ENCODE assay signal across 8 cellular contexts in genomic region chr5:78638423-78638822, GRCh38. TPM values are rescaled to one million over a fixed set of nuclear protein-coding genes. Genes with fewer than 3 reads are reported as not detected.
DNase-seq lines count a peak whose midpoint lies in the region; TF ChIP-seq lines count a peak whose summit lies in the region.

No MANE protein-coding gene starts in this region.

- no peaks in the 10 kb centered on the region for H3K36me3 Mint-ChIP-seq in chondrocyte (ENCODE audit: low read depth)

- H3K9me3 ChIP-seq in liver (ENCODE audit: control insufficient read depth in 4 of 4, low read length in 3 of 4) (no peaks in the 10 kb centered on the region), uterus (no peaks in the 10 kb centered on the region), MM.1S (replicated peaks; ENCODE audit: insufficient read depth, low read length) (no peaks in the 10 kb centered on the region)

- H3F3A ChIP-seq in MM.1S (ENCODE audit: insufficient read depth, low read length) = no peaks in the 10 kb centered on the region

- H3K4me2 ChIP-seq in MM.1S (ENCODE audit: low read depth, low read length) = no peak overlapping the region

- H2AFZ ChIP-seq in MM.1S (ENCODE audit: low read length) = no peak overlapping the region

- H3K4me1 ChIP-seq in liver (ENCODE audit: control insufficient read depth in 4 of 4, insufficient read depth in 4 of 4, low read length in 3 of 4) (no peaks in the 10 kb centered on the region), uterus (peaks cover 5 to 8% of the 10 kb centered on the region in 2 donors), MM.1S (ENCODE audit: low read length) (no peaks in the 10 kb centered on the region)

- peak in 1 of 2 donors; percentile 6 for TF ChIP-seq RAD21 in liver (IDR thresholded peaks at IDR 0.05)

- DNase-seq in NCI-H1105 treated with DMSO at 0.1 percent for 48 hours (lab: John Stamatoyannopoulos, UW) = peak; percentile 8
- no peak for DNase-seq in NCI-H1105 (lab: John Stamatoyannopoulos, UW)
- DNase-seq in chondrocyte (ENCODE audit: low spot score) = no peak
- DNase-seq in uterus = peak; percentile 53 to 79
- no peak for DNase-seq in MM.1S
- no peak for DNase-seq in stimulated activated CD4-positive, alpha-beta T cell treated with anti-CD3 and anti-CD28 coated beads, Interleukin-15, amount 100 ng/mL, for 24 hours
- no peak for DNase-seq in NCI-H345 (lab: John Stamatoyannopoulos, UW)

- no peaks in the 10 kb centered on the region for H3K27me3 Mint-ChIP-seq in chondrocyte (ENCODE audit: low read depth)

- H3K27ac Mint-ChIP-seq in chondrocyte (ENCODE audit: unreplicated experiment) = peak overlapping the region; percentile 42

- TF ChIP-seq CTCF in chondrocyte (IDR thresholded peaks at IDR 0.05) (no peak), liver (IDR thresholded peaks at IDR 0.05; ENCODE audit: low read depth, low read length, missing input control) (no peak), uterus (IDR thresholded peaks at IDR 0.05) (no peak), MM.1S (IDR thresholded peaks at IDR 0.05; ENCODE audit: low read length) (no peak)

- H3K4me3 Mint-ChIP-seq in chondrocyte (ENCODE audit: unreplicated experiment) = no peak overlapping the region

- H3K9ac ChIP-seq in liver (ENCODE audit: low read depth in 1 of 2, low read length in 2 of 2) (no peak overlapping the region), MM.1S (ENCODE audit: low read length) (no peak overlapping the region)

- H3K9me2 ChIP-seq in MM.1S (replicated peaks; ENCODE audit: insufficient read depth, low read length) = no peaks in the 10 kb centered on the region

- no peak overlapping the region for H3K4me3 ChIP-seq in liver (ENCODE audit: low read depth in 1 of 3, low read length in 3 of 3)
- H3K4me3 ChIP-seq in uterus = no peak overlapping the region
- no peak overlapping the region for H3K4me3 ChIP-seq in MM.1S (ENCODE audit: low read length)

- peaks cover 86% of the 10 kb centered on the region for H3K4me1 Mint-ChIP-seq in chondrocyte (ENCODE audit: low read depth)

- H4K20me1 ChIP-seq in MM.1S (ENCODE audit: insufficient read depth, low read length) = no peaks in the 10 kb centered on the region

- no peaks in the 10 kb centered on the region for H3K9me3 Mint-ChIP-seq in chondrocyte (ENCODE audit: low read depth)

- H3K79me2 ChIP-seq in MM.1S (ENCODE audit: low read length) = no peaks in the 10 kb centered on the region

- H3K27me3 ChIP-seq in liver (ENCODE audit: control insufficient read depth in 4 of 4, insufficient read depth in 4 of 4, low read length in 3 of 4) (no peaks in the 10 kb centered on the region), uterus (no peaks in the 10 kb centered on the region), MM.1S (replicated peaks; ENCODE audit: insufficient read depth, low read length) (no peaks in the 10 kb centered on the region)

- WGBS in liver = 64% methylated on average over 10 of the region's 10 CpGs

- TF ChIP-seq POLR2A in uterus (IDR thresholded peaks at IDR 0.05) = no peak

- H3K27ac ChIP-seq in liver (ENCODE audit: low read depth in 1 of 2, low read length in 2 of 2) (no peak overlapping the region), uterus (peak overlapping the region; percentile 65 to 71), MM.1S (ENCODE audit: low read length) (no peak overlapping the region)

- intact Hi-C loops in uterus (cut with DNase I; ENCODE audit: low total_unique reads) = no loop called here

- no peaks in the 10 kb centered on the region for H3K36me3 ChIP-seq in liver (ENCODE audit: control insufficient read depth in 4 of 4, insufficient read depth in 3 of 4, low read depth in 1 of 4, low read length in 3 of 4)
- no peaks in the 10 kb centered on the region for H3K36me3 ChIP-seq in uterus
- no peaks in the 10 kb centered on the region for H3K36me3 ChIP-seq in MM.1S (replicated peaks; ENCODE audit: insufficient read depth, low read length)

TF ChIP-seq in liver, 16 proteins besides CTCF, POLR2A, EP300 and RAD21:
- TF ChIP-seq TAF1 (conservative IDR thresholded peaks at IDR 0.05) = no peak
- peak in 1 of 2 donors; percentile 15 for TF ChIP-seq JUND (IDR thresholded peaks at IDR 0.05)
- TF ChIP-seq NR2F2 (IDR thresholded peaks at IDR 0.05) = peak; percentile 93

RNA-seq across cellular contexts. Expression of gene LHFPL2, which starts 10.1 kb away (rescaled TPM):
- total RNA-seq in chondrocyte = 45.4 to 49.6 TPM (median 49.4 TPM) in 3 replicates
- 1 to 10 TPM; 7.2 to 9.4 TPM for total RNA-seq in liver
- polyA plus RNA-seq in liver = 1 to 10 TPM; 1.6 to 3.9 TPM
- 100 to 1,000 TPM in 1 of 4 donors, 10 to 100 TPM in 3; 14.7 to 127 (median 28.0) TPM for total RNA-seq in uterus

Comparison
In these comparisons a context has a peak if more than half of its experiments do, and no peak if none do; other contexts are left out.
1. DNase-seq: peak in NCI-H1105 treated with DMSO at 0.1 percent for 48 hours (single experiment) and uterus (2 of 2); none in NCI-H1105 (single experiment), chondrocyte (single experiment), MM.1S (single experiment), stimulated activated CD4-positive, alpha-beta T cell treated with anti-CD3 and anti-CD28 coated beads, Interleukin-15, amount 100 ng/mL, for 24 hours (single experiment) and NCI-H345 (single experiment).
2. H3K27ac ChIP-seq: peak in uterus (2 of 2); none in liver (0 of 2) and MM.1S (single experiment).